ENCODE assay signal across 16 cellular contexts in the genomic region with DNA sequence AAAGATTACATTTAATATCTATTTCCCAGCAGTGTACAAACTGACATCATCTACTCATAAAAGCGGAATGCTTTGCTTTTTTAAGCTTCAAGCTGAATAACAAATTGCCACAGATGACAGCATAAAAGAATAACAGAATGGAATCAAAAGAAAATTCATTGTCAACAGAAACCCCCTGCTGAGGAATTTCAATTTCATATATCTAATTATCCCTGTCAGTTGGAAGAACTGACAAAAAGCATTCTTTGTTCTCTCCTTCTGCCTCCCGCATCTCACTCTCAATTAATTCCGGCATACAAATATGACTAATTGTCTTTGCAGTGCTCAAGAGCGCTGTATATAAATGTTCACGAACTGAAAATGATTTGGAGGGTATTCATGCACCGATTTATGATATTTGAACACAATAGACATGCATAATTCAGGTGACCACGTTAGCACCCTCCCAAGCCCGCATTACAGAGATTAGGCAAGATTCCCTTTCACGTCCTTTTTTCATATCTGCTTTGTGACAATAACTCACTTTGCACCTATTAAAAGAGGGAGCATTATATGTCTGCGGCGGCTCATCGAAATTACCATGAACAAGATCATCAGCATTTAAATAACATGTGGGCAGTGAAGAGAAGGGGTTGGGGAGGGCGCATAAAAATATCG.
DNase-seq lines count a peak whose midpoint lies in the region; ATAC-seq lines count a peak whose summit lies in the region.
"Had no signal": no experiment of that assay in that cellular context is flagged by ENCODE, and none has a peak within 500 bp of the region (broad histone marks: within the 10 kb centered on the region; RNA-seq: fewer than 3 reads in every experiment).

No MANE protein-coding gene starts in this region.

- DNase-seq in NCI-H1105 treated with DMSO at 0.1 percent for 48 hours (lab: John Stamatoyannopoulos, UW) (peak; percentile 73), NCI-H1930 (lab: John Stamatoyannopoulos, UW) (peak; percentile 70 to 75), SW480 (ENCODE audit: low spot score) (peak; percentile 2), superior temporal gyrus (ENCODE audit: extremely low spot score) (peak; percentile 15), RKO (ENCODE audit: low spot score) (no peak), OCI-M1 (lab: John Stamatoyannopoulos, UW) (no peak)
- DNase-seq: CD4-positive, alpha-beta memory T cell; KBM-7; MV-4-11; NCI-H187 treated with DMSO at 0.1 percent for 48 hours; NCI-H446; NCI-H774; PC-3; SJCRH30; T-helper 2 cell had no signal

- ATAC-seq in GM21515 (IDR thresholded peaks at IDR 0.05; ENCODE audit: unreplicated experiment), result no peak
- ATAC-seq: PC-3 had no signal

Comparison
In these comparisons a context has a peak if more than half of its experiments do, and no peak if none do; other contexts are left out.
1. DNase-seq: peak in NCI-H1105 treated with DMSO at 0.1 percent for 48 hours (single experiment), NCI-H1930 (2 of 2), SW480 (single experiment) and superior temporal gyrus (single experiment); none in RKO (single experiment) and OCI-M1 (single experiment).